ENCODE assay signal across 8 cellular contexts in the genomic region with DNA sequence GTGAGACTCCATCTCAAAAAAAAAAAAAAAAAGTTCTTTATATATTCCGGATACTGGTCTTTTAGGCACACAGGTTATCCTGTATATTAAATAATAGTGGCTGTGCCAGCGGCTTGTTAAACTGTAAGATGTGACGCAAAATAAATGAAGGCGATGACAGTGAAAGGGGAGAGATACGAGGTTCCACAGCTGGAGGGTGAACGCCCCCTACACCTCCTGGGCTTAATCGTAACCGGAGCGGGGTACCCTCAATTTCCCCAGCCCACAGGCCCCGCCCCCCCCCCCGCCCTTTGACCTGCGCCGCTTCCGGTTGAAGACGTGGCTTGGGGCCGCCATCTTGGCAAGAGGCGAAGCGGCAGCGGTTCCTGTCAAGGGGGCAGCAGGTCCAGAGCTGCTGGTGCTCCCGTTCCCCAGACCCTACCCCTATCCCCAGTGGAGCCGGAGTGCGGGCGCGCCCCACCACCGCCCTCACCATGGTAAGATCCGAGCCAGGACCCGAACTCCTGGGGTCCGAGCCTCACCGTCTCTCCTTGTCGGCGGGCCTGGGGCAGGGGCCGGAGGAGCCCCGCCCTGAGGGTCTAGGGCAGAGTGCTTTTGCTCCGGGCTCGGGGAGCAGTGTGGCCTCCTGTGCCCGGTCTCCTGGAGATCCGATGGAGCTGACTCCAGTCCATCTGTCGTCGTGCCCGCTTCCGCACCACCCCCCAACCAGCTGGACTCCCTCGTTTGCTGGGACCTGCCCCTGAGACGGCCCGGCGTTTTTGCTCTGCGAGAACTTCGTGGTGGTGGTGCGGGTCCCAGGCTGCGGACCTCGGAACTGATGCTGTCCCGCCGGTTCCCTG. TPM values are rescaled to one million over a fixed set of nuclear protein-coding genes. Genes with fewer than 3 reads are reported as not detected.
A peak's percentile ranks its signal among the peaks of the same experiment; 100 is the strongest.
DNase-seq lines count a peak whose midpoint lies in the region; ATAC-seq and TF ChIP-seq lines count a peak whose summit lies in the region.

A gene (plus strand): TSS at position 335 of the 839 bp plus-strand sequence. CDS start 139 bp downstream, at position 474.

- H3K36me3 Mint-ChIP-seq in activated naive CD4-positive, alpha-beta T cell treated with anti-CD3 and anti-CD28 coated beads, Interleukin-2, amount 10 ng/mL, durations not matched to agents 7 days and 5 days = peaks cover 24% of the 10 kb centered on the region

- H3K27ac ChIP-seq in SK-N-SH (ENCODE audit: low read depth in 2 of 2, low read length in 1 of 2) (peak within 1 kb of the TSS; percentile 93 to 97), neutrophil (peak within 1 kb of the TSS; percentile 89), substantia nigra (ENCODE audit: low read depth, low read length, poor library complexity, severe bottlenecking) (peak within 1 kb of the TSS; percentile 91)

- TF ChIP-seq CTCF in Loucy (conservative IDR thresholded peaks at IDR 0.05; ENCODE audit: low read length) = no peak
- TF ChIP-seq CTCF in SK-N-SH (IDR thresholded peaks at IDR 0.05) = no peak
- no peak for TF ChIP-seq CTCF in neutrophil (IDR thresholded peaks at IDR 0.05)

- 2% methylated on average over 18 of the region's 52 CpGs for WGBS in SK-N-SH (ENCODE audit: low lambda C conversion rate)

- CTCF ChIA-PET in SK-N-SH (lab: Yijun Ruan, JAX) = interaction anchor here (0.8 to 1.7 kb wide), 3 partner anchors 25 to 88 kb away, joined by 3 to 6 read pairs (median 3); no protein-coding TSS in a partner anchor
- CTCF ChIA-PET in activated naive CD4-positive, alpha-beta T cell treated with anti-CD3 and anti-CD28 coated beads, Interleukin-2, amount 10 ng/mL, durations not matched to agents 7 days and 5 days (lab: Charles Lee) = interaction anchor here (1.0 to 1.3 kb wide), 3 partner anchors 20 to 40 kb away, joined by 3 read pairs; no protein-coding TSS in a partner anchor

- H3K4me2 ChIP-seq in Loucy (ENCODE audit: low read depth, low read length, poor library complexity, severe bottlenecking) (peak within 1 kb of the TSS; percentile 85), SK-N-SH (peak within 1 kb of the TSS; percentile 77)

- peak within 1 kb of the TSS; percentile 95 for H3K9ac ChIP-seq in Loucy (ENCODE audit: low read depth, low read length, poor library complexity, severe bottlenecking)
- peak within 1 kb of the TSS; percentile 100 for H3K9ac ChIP-seq in SK-N-SH

- no peaks in the 10 kb centered on the region for H3K9me2 ChIP-seq in Loucy (replicated peaks; ENCODE audit: low read depth, low read length)
- no peaks in the 10 kb centered on the region for H3K9me2 ChIP-seq in SK-N-SH

- POLR2A ChIA-PET in SK-N-SH (lab: Yijun Ruan, JAX) = interaction anchor here (0.6 to 0.8 kb wide), 2 partner anchors 33 to 200 kb away, joined by 3 read pairs; no protein-coding TSS in a partner anchor

- H2AFZ ChIP-seq in Loucy (ENCODE audit: low read length) (peak within 1 kb of the TSS; percentile 93), SK-N-SH (ENCODE audit: low read depth) (peak within 1 kb of the TSS; percentile 94)

- H3K79me2 ChIP-seq in Loucy (ENCODE audit: insufficient read depth, low read length) (peaks cover 51% of the 10 kb centered on the region), SK-N-SH (ENCODE audit: insufficient read depth) (peaks cover 56% of the 10 kb centered on the region)

- peak; percentile 44 for DNase-seq in DMS 273 treated with DMSO at 0.1 percent for 48 hours (lab: John Stamatoyannopoulos, UW)
- DNase-seq in SK-N-SH = peak; percentile 92
- peak; percentile 84 for DNase-seq in activated naive CD4-positive, alpha-beta T cell treated with anti-CD3 and anti-CD28 coated beads, Interleukin-2, amount 10 ng/mL, durations not matched to agents 7 days and 5 days
- peak; percentile 91 for DNase-seq in germinal center (ENCODE audit: low spot score)
- DNase-seq in substantia nigra (lab: John Stamatoyannopoulos, UW) = peak in 48 of 49 donors; percentile 36 to 85 (median 70)

- H3K4me3 ChIP-seq in Loucy (ENCODE audit: low read length, poor library complexity, severe bottlenecking) (peak within 1 kb of the TSS; percentile 84), SK-N-SH (ENCODE audit: low read depth in 2 of 2, low read length in 1 of 2) (peak within 1 kb of the TSS; percentile 85 to 92), neutrophil (ENCODE audit: low read depth in 1 of 2, low read length in 1 of 2) (peak within 1 kb of the TSS; percentile 83 to 94)

- H3K36me3 ChIP-seq in Loucy (ENCODE audit: insufficient read depth, low read length) = no peaks in the 10 kb centered on the region
- H3K36me3 ChIP-seq in SK-N-SH (replicated peaks in 1 of 2; ENCODE audit: control insufficient read depth in 1 of 2, insufficient read depth in 2 of 2, low read length in 1 of 2) = peaks cover 0 to 9% of the 10 kb centered on the region in 2 experiments
- H3K36me3 ChIP-seq in neutrophil = peaks cover 2% of the 10 kb centered on the region

- peak within 1 kb of the TSS; percentile 96 for H3K27ac Mint-ChIP-seq in activated naive CD4-positive, alpha-beta T cell treated with anti-CD3 and anti-CD28 coated beads, Interleukin-2, amount 10 ng/mL, durations not matched to agents 7 days and 5 days

- no peak for TF ChIP-seq RAD21 in SK-N-SH (IDR thresholded peaks at IDR 0.05; ENCODE audit: low read length)

- peak within 1 kb of the TSS; percentile 99 for H3K4me3 Mint-ChIP-seq in activated naive CD4-positive, alpha-beta T cell treated with anti-CD3 and anti-CD28 coated beads, Interleukin-2, amount 10 ng/mL, durations not matched to agents 7 days and 5 days

- H4K20me1 ChIP-seq in Loucy (ENCODE audit: insufficient read depth, low read length, poor library complexity, severe bottlenecking) (peaks cover 47% of the 10 kb centered on the region), SK-N-SH (ENCODE audit: insufficient read depth) (peaks cover 43% of the 10 kb centered on the region)

- no peaks in the 10 kb centered on the region for H3K27me3 Mint-ChIP-seq in activated naive CD4-positive, alpha-beta T cell treated with anti-CD3 and anti-CD28 coated beads, Interleukin-2, amount 10 ng/mL, durations not matched to agents 7 days and 5 days

- H3F3A ChIP-seq in Loucy (ENCODE audit: low read depth) = no peaks in the 10 kb centered on the region
- peaks cover 5% of the 10 kb centered on the region for H3F3A ChIP-seq in SK-N-SH (replicated peaks; ENCODE audit: insufficient read depth)

- H3K27me3 ChIP-seq in Loucy (ENCODE audit: insufficient read depth, low read length, poor library complexity, severe bottlenecking) (no peaks in the 10 kb centered on the region), SK-N-SH (ENCODE audit: insufficient read depth) (no peaks in the 10 kb centered on the region), neutrophil (no peaks in the 10 kb centered on the region)

- H3K9me3 ChIP-seq in Loucy (ENCODE audit: insufficient read depth, low read depth, low read length) (no peaks in the 10 kb centered on the region), SK-N-SH (no peaks in the 10 kb centered on the region), neutrophil (no peaks in the 10 kb centered on the region)

- peak; percentile 73 for ATAC-seq in GM21737 (IDR thresholded peaks at IDR 0.05; ENCODE audit: unreplicated experiment)

- no peaks in the 10 kb centered on the region for H3K9me3 Mint-ChIP-seq in activated naive CD4-positive, alpha-beta T cell treated with anti-CD3 and anti-CD28 coated beads, Interleukin-2, amount 10 ng/mL, durations not matched to agents 7 days and 5 days

- H3K4me1 ChIP-seq in Loucy (ENCODE audit: insufficient read depth, low read length, poor library complexity, severe bottlenecking) = peaks cover 39% of the 10 kb centered on the region
- peaks cover 6 to 12% of the 10 kb centered on the region in 2 experiments; a peak in 3 of 4 replicates for H3K4me1 ChIP-seq in SK-N-SH (ENCODE audit: control insufficient read depth in 1 of 2, insufficient read depth in 2 of 2, low read depth in 1 of 2, low read length in 1 of 2)
- H3K4me1 ChIP-seq in neutrophil (ENCODE audit: control insufficient read depth in 1 of 2, insufficient read depth in 1 of 2, low read depth in 1 of 2, low read length in 1 of 2) = peaks cover 21 to 25% of the 10 kb centered on the region in 2 experiments

- peaks cover 47% of the 10 kb centered on the region for H3K4me1 Mint-ChIP-seq in activated naive CD4-positive, alpha-beta T cell treated with anti-CD3 and anti-CD28 coated beads, Interleukin-2, amount 10 ng/mL, durations not matched to agents 7 days and 5 days

- no peak for TF ChIP-seq EP300 in SK-N-SH (IDR thresholded peaks at IDR 0.05; ENCODE audit: borderline replicate concordance in 1 of 2, low read depth in 1 of 2, low read length in 1 of 2)

TF ChIP-seq in SK-N-SH, 30 proteins besides CTCF, POLR2A, EP300 and RAD21:
- TF ChIP-seq ELF1 (IDR thresholded peaks at IDR 0.05) = peak; percentile 50
- TF ChIP-seq, protein P1, sequence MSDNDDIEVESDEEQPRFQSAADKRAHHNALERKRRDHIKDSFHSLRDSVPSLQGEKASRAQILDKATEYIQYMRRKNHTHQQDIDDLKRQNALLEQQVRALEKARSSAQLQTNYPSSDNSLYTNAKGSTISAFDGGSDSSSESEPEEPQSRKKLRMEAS (IDR thresholded peaks at IDR 0.05; ENCODE audit: low read depth) = no peak
- TF ChIP-seq FOXJ3 (CRISPR knock-in tag; IDR thresholded peaks at IDR 0.05) = no peak
- peak; percentile 89 for TF ChIP-seq YY1 (IDR thresholded peaks at IDR 0.05; ENCODE audit: low read depth)
- TF ChIP-seq RFX5 (IDR thresholded peaks at IDR 0.05; ENCODE audit: low read length) = no peak
- TF ChIP-seq GABPA (IDR thresholded peaks at IDR 0.05; ENCODE audit: low read depth) = peak; percentile 63
- TF ChIP-seq TAF1 (IDR thresholded peaks at IDR 0.05; ENCODE audit: borderline replicate concordance, low read depth, low read length) = peak; percentile 64; the same call in 1 of the 2 replicates

RNA-seq across cellular contexts. Expression of the gene that starts here (rescaled TPM):
- 128 and 162 TPM in 2 replicates for polyA plus RNA-seq in SK-N-SH (2012; rRNA removed)
- 169 and 180 TPM in 2 replicates for polyA plus RNA-seq in SK-N-SH (2012; cell fraction: cytosol; rRNA removed)
- polyA plus RNA-seq in SK-N-SH (2012; cell fraction: nucleus; rRNA removed) = 42.1 and 91.4 TPM in 2 replicates

Comparison
In these comparisons a context has a peak if more than half of its experiments do, and no peak if none do; other contexts are left out.
1. Peak in every context shown above with its lines: DNase-seq, ATAC-seq, H3K4me3 ChIP-seq and H3K27ac ChIP-seq.